In genomic region chr5:138338411-138339085, GRCh38 we compare ENCODE assay signal across 1 cellular context.
TF ChIP-seq lines count a peak whose summit lies in the region.

No MANE protein-coding gene starts in this region.

TF ChIP-seq in SK-N-SH, 30 proteins besides CTCF, POLR2A, EP300 and RAD21 (continued from another document):
- no peak for TF ChIP-seq RFX5 (IDR thresholded peaks at IDR 0.05; ENCODE audit: low read length)
- no peak for TF ChIP-seq MAX (IDR thresholded peaks at IDR 0.05; ENCODE audit: low read depth)
